36 cellular contexts compared by ENCODE assay signal in genomic region chr5:174817610-174818009, GRCh38.
"Had no signal": no experiment of that assay in that cellular context is flagged by ENCODE, and none has a peak within 500 bp of the region (broad histone marks: within the 10 kb centered on the region; RNA-seq: fewer than 3 reads in every experiment).

No MANE protein-coding gene starts in this region.

- H3K36me3 ChIP-seq: MG63 had no signal

- H3K4me3 ChIP-seq: MG63 had no signal

- H3K9me3 ChIP-seq: MG63 had no signal

- DNase-seq: Kasumi-1, MG63, MM.1S, MV-4-11, NCI-H1048, NCI-H1092, NCI-H1092 treated with DMSO at 0.1 percent for 48 hours, NCI-H1105, NCI-H1105 treated with DMSO at 0.1 percent for 48 hours, NCI-H1417, NCI-H1417 treated with DMSO at 0.1 percent for 48 hours, NCI-H1436, NCI-H1436 treated with DMSO at 0.1 percent for 48 hours, NCI-H146, NCI-H1694, NCI-H1694 treated with DMSO at 0.1 percent for 48 hours, NCI-H187, NCI-H187 treated with DMSO at 0.1 percent for 48 hours, NCI-H1930, NCI-H2029, NCI-H2029 treated with DMSO at 0.1 percent for 48 hours, NCI-H2081, NCI-H2081 treated with DMSO at 0.1 percent for 48 hours, NCI-H2107, NCI-H2171, NCI-H2171 treated with DMSO at 0.1 percent for 48 hours, NCI-H2227 treated with DMSO at 0.1 percent for 48 hours, NCI-H226, NCI-H345, NCI-H446, NCI-H446 treated with DMSO at 0.1 percent for 48 hours, NCI-H510A, NCI-H510A treated with DMSO at 0.1 percent for 48 hours, NCI-H524, NCI-H524 treated with DMSO at 0.1 percent for 48 hours, NCI-H526 had no signal
